ENCODE assay signal across 18 cellular contexts in genomic region chr13:46720189-46720588, GRCh38.
DNase-seq lines count a peak whose midpoint lies in the region; ATAC-seq and TF ChIP-seq lines count a peak whose summit lies in the region.
"Had no signal": no experiment of that assay in that cellular context is flagged by ENCODE, and none has a peak within 500 bp of the region (broad histone marks: within the 10 kb centered on the region; RNA-seq: fewer than 3 reads in every experiment).

No MANE protein-coding gene starts in this region.

- H3K36me3 ChIP-seq in upper lobe of left lung = peaks cover 0 to 25% (median 16%) of the 10 kb centered on the region in 4 donors

- WGBS in upper lobe of left lung, 2 donors = 94 to 96% methylated on average over 8 of the region's 8 CpGs

- POLR2A ChIA-PET in T-cell (lab: Charles Lee) = interaction anchor here in 1 of 2 donors (0.6 kb wide), 1 partner anchor 247 kb away, joined by 3 read pairs; no protein-coding TSS in a partner anchor

- in situ Hi-C loops in GM13977 (cut with MboI; ENCODE audit: low pct_unique_long_range_greater_than_20kb, low sequenced_read_pairs, unreplicated experiment) = loop anchor here (10.0 kb wide), 1 partner anchor 235 kb away; no protein-coding TSS in a partner anchor

- TF ChIP-seq CTCF in GM13977 (IDR thresholded peaks at IDR 0.05; ENCODE audit: extremely low read depth, insufficient read depth, missing control alignments) = no peak
- TF ChIP-seq CTCF in VCaP (conservative IDR thresholded peaks at IDR 0.05) = no peak
- no peak for TF ChIP-seq CTCF in upper lobe of left lung (IDR thresholded peaks at IDR 0.05)

- no peak for TF ChIP-seq POLR2A in upper lobe of left lung (IDR thresholded peaks at IDR 0.05)

- no peak overlapping the region for H3K27ac Mint-ChIP-seq in T-cell
- H3K27ac Mint-ChIP-seq: activated CD4-positive, alpha-beta memory T cell treated with anti-CD3 and anti-CD28 coated beads for 36 hours; activated T-cell treated with anti-CD3 and anti-CD28 coated beads, Interleukin-2, amount 50 U/mL, for 72 hours had no signal

- TF ChIP-seq EP300 in upper lobe of left lung (IDR thresholded peaks at IDR 0.05) = no peak

- no peaks in the 10 kb centered on the region for H3K9me3 ChIP-seq in upper lobe of left lung
- H3K9me3 ChIP-seq: adrenal gland, SJSA1, upper lobe of right lung had no signal

- ATAC-seq in GM21381 (IDR thresholded peaks at IDR 0.05; ENCODE audit: unreplicated experiment) (peak; percentile 71), HG02938 (IDR thresholded peaks at IDR 0.05; ENCODE audit: unreplicated experiment) (peak; percentile 54), T-cell (replicated peaks in 1 of 4) (no peak), upper lobe of left lung (ENCODE audit: low FRiP score in 2 of 2) (no peak), esophagus mucosa (no peak)
- ATAC-seq: activated T-cell treated with anti-CD3 and anti-CD28 coated beads, Interleukin-2, amount 50 U/mL, for 72 hours; upper lobe of right lung had no signal

- H3K36me3 Mint-ChIP-seq in T-cell = peaks cover 37% of the 10 kb centered on the region

- H3K4me1 Mint-ChIP-seq in T-cell = no peaks in the 10 kb centered on the region

- H3K4me3 ChIP-seq in upper lobe of left lung = no peak overlapping the region
- H3K4me3 ChIP-seq: adrenal gland, SJSA1, upper lobe of right lung had no signal

- DNase-seq in GM13977 (ENCODE audit: low spot score) (peak; percentile 35), T-cell (no peak), upper lobe of left lung (no peak), Ammon's horn (ENCODE audit: low spot score) (no peak)
- DNase-seq: activated CD4-positive, alpha-beta memory T cell treated with anti-CD3 and anti-CD28 coated beads for 36 hours; activated T-cell treated with anti-CD3 and anti-CD28 coated beads, Interleukin-2, amount 50 U/mL, for 72 hours; adrenal gland; caudate nucleus; DMS153; NCI-H146; NCI-H446 treated with DMSO at 0.1 percent for 48 hours; upper lobe of right lung had no signal

- no peaks in the 10 kb centered on the region for H3K9me3 Mint-ChIP-seq in T-cell
- H3K9me3 Mint-ChIP-seq: activated CD4-positive, alpha-beta memory T cell treated with anti-CD3 and anti-CD28 coated beads for 36 hours; activated T-cell treated with anti-CD3 and anti-CD28 coated beads, Interleukin-2, amount 50 U/mL, for 72 hours had no signal

- no peak overlapping the region for H3K4me3 Mint-ChIP-seq in T-cell
- H3K4me3 Mint-ChIP-seq: activated CD4-positive, alpha-beta memory T cell treated with anti-CD3 and anti-CD28 coated beads for 36 hours; activated T-cell treated with anti-CD3 and anti-CD28 coated beads, Interleukin-2, amount 50 U/mL, for 72 hours had no signal

- no peaks in the 10 kb centered on the region for H3K27me3 ChIP-seq in upper lobe of left lung
- H3K27me3 ChIP-seq: adrenal gland, SJSA1, upper lobe of right lung had no signal

- CTCF ChIA-PET in T-cell (lab: Charles Lee) = interaction anchor here (0.8 to 4.2 kb wide), 4 partner anchors 11 to 169 kb away, joined by 3 to 43 read pairs (median 6); partner anchors contain the start of gene LRCH1 (in 1 of the 2)

- no peaks in the 10 kb centered on the region for H3K27me3 Mint-ChIP-seq in T-cell
- H3K27me3 Mint-ChIP-seq: activated CD4-positive, alpha-beta memory T cell treated with anti-CD3 and anti-CD28 coated beads for 36 hours had no signal

- no peaks in the 10 kb centered on the region for H3K4me1 ChIP-seq in upper lobe of left lung
- H3K4me1 ChIP-seq: SJSA1, upper lobe of right lung had no signal

- peak overlapping the region; percentile 34; the same call in 1 of the 2 replicates for H3K27ac ChIP-seq in VCaP
- H3K27ac ChIP-seq in upper lobe of left lung = no peak overlapping the region
- H3K27ac ChIP-seq: adrenal gland, KMS-11, SJSA1, upper lobe of right lung had no signal

Comparison
In these comparisons a context has a peak if more than half of its experiments do, and no peak if none do; other contexts are left out.
1. ATAC-seq: peak in GM21381 (single experiment) and HG02938 (single experiment); none in T-cell (0 of 4), upper lobe of left lung (0 of 2) and esophagus mucosa (single experiment).